1 cellular context compared by ENCODE assay signal in the genomic region with DNA sequence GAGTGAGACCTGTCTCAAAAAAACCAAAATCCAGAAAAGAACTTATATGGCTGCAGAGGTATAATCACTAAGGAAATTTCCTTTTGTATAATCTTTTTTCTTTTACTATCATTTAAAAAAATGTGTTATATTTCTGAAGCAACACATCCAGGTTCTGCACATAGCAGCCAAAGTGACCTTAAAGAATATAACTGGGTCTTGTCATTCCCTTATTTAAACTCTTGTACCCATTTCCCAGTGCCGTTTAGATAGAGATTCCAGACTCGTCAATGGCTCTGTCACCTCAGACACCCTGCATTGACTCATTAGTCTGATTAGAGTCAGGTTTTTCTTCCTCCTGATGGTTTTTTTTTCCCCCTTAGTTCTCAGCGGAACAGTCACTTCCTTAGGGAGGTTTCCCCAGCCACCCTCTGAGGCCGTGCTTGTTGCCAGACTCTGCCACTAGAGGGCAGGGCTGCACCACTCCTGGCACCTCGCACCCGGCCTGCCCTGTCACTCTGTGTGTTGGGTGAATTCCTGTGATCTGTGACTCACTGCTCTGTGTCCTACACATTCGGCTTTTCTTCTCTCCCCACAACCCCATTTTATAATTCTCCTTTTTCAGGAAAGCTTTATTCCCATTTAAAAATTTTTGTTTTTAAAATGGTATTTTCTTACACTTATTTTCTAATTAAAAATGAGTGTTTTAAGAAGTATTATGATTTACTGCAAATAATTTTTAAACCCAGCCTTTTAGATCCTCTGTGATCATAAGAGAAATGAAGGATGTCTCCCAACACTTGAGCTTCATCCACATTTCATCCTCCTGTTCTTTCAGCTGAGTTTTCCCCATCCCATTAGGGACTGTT.
A peak's percentile ranks its signal among the peaks of the same experiment; 100 is the strongest.
TF ChIP-seq lines count a peak whose summit lies in the region.

No MANE protein-coding gene starts in this region.

TF ChIP-seq in GM12878, 131 proteins besides CTCF, POLR2A, EP300 and RAD21 (continued from another document):
- TF ChIP-seq, protein P1, sequence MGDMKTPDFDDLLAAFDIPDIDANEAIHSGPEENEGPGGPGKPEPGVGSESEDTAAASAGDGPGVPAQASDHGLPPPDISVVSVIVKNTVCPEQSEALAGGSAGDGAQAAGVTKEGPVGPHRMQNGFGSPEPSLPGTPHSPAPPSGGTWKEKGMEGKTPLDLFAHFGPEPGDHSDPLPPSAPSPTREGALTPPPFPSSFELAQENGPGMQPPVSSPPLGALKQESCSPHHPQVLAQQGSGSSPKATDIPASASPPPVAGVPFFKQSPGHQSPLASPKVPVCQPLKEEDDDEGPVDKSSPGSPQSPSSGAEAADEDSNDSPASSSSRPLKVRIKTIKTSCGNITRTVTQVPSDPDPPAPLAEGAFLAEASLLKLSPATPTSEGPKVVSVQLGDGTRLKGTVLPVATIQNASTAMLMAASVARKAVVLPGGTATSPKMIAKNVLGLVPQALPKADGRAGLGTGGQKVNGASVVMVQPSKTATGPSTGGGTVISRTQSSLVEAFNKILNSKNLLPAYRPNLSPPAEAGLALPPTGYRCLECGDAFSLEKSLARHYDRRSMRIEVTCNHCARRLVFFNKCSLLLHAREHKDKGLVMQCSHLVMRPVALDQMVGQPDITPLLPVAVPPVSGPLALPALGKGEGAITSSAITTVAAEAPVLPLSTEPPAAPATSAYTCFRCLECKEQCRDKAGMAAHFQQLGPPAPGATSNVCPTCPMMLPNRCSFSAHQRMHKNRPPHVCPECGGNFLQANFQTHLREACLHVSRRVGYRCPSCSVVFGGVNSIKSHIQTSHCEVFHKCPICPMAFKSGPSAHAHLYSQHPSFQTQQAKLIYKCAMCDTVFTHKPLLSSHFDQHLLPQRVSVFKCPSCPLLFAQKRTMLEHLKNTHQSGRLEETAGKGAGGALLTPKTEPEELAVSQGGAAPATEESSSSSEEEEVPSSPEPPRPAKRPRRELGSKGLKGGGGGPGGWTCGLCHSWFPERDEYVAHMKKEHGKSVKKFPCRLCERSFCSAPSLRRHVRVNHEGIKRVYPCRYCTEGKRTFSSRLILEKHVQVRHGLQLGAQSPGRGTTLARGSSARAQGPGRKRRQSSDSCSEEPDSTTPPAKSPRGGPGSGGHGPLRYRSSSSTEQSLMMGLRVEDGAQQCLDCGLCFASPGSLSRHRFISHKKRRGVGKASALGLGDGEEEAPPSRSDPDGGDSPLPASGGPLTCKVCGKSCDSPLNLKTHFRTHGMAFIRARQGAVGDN (IDR thresholded peaks at IDR 0.05): no peak
- TF ChIP-seq CUX1 (IDR thresholded peaks at IDR 0.05; ENCODE audit: insufficient replicate concordance, low read depth, low read length) (peak; percentile 13), NFXL1 (IDR thresholded peaks at IDR 0.05; ENCODE audit: borderline replicate concordance) (no peak), MAX (IDR thresholded peaks at IDR 0.05; ENCODE audit: low read depth, low read length) (0 out of 2 replicates have a peak, but pooled peaks have one; percentile 32), NFIC (IDR thresholded peaks at IDR 0.05; ENCODE audit: low read depth, low read length) (no peak), ZNF217 (IDR thresholded peaks at IDR 0.05) (no peak), CBX3 (IDR thresholded peaks at IDR 0.05; ENCODE audit: borderline replicate concordance, low read depth) (no peak), KDM1A (IDR thresholded peaks at IDR 0.05; ENCODE audit: borderline replicate concordance) (no peak), SP1 (IDR thresholded peaks at IDR 0.05; ENCODE audit: low read depth, low read length) (no peak), SMAD5 (IDR thresholded peaks at IDR 0.05; ENCODE audit: low read depth) (no peak), HDAC6 (IDR thresholded peaks at IDR 0.05; ENCODE audit: unreplicated experiment) (no peak), TCF12 (IDR thresholded peaks at IDR 0.05; ENCODE audit: low read depth, low read length) (no peak), YY1 (IDR thresholded peaks at IDR 0.05; ENCODE audit: low read depth, low read length) (peak; percentile 70; the same call in 1 of the 2 replicates), MLLT1 (IDR thresholded peaks at IDR 0.05) (no peak), MTA2 (IDR thresholded peaks at IDR 0.05; ENCODE audit: low read depth) (peak; percentile 42; the same call in 1 of the 2 replicates), TCF7 (IDR thresholded peaks at IDR 0.05; ENCODE audit: borderline replicate concordance) (no peak), ATF7 (IDR thresholded peaks at IDR 0.05; ENCODE audit: low read depth) (no peak), MYB (IDR thresholded peaks at IDR 0.05; ENCODE audit: borderline replicate concordance, low read depth, low read length) (no peak), SMAD1 (IDR thresholded peaks at IDR 0.05; ENCODE audit: low read depth, partially characterized antibody) (no peak), SMC3 (IDR thresholded peaks at IDR 0.05; ENCODE audit: borderline replicate concordance, low read length) (peak; percentile 82), ZNF622 (IDR thresholded peaks at IDR 0.05) (no peak), BRCA1 (IDR thresholded peaks at IDR 0.05; ENCODE audit: low read depth, low read length) (no peak), SUPT20H (IDR thresholded peaks at IDR 0.05; ENCODE audit: borderline replicate concordance, control insufficient read depth, low read depth, low read length) (no peak), MEF2B (IDR thresholded peaks at IDR 0.05; ENCODE audit: partially characterized antibody, poor library complexity, severe bottlenecking) (no peak), DPF2 (IDR thresholded peaks at IDR 0.05) (no peak), FOXK2 (IDR thresholded peaks at IDR 0.05) (no peak), JUND (IDR thresholded peaks at IDR 0.05; ENCODE audit: low read depth, low read length) (peak; percentile 31; the same call in 1 of the 2 replicates)
- TF ChIP-seq, protein P2, sequence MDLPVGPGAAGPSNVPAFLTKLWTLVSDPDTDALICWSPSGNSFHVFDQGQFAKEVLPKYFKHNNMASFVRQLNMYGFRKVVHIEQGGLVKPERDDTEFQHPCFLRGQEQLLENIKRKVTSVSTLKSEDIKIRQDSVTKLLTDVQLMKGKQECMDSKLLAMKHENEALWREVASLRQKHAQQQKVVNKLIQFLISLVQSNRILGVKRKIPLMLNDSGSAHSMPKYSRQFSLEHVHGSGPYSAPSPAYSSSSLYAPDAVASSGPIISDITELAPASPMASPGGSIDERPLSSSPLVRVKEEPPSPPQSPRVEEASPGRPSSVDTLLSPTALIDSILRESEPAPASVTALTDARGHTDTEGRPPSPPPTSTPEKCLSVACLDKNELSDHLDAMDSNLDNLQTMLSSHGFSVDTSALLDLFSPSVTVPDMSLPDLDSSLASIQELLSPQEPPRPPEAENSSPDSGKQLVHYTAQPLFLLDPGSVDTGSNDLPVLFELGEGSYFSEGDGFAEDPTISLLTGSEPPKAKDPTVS (IDR thresholded peaks at IDR 0.05; ENCODE audit: low read depth, low read length): no peak
